In genomic region chr22:22733881-22734373, GRCh38 we compare ENCODE assay signal across 22 cellular contexts.
"Had no signal": no experiment of that assay in that cellular context is flagged by ENCODE, and none has a peak within 500 bp of the region (broad histone marks: within the 10 kb centered on the region; RNA-seq: fewer than 3 reads in every experiment).

No MANE protein-coding gene starts in this region.

- FAIRE-seq: frontal cortex, islet of Langerhans had no signal

- H3K4me3 Mint-ChIP-seq: endodermal cell; nephron; stimulated activated naive B cell treated with anti-CD40 and anti-IgM and Interleukin-4, amounts not matched to agents 10 μg/mL and 1 μg/mL and 100 μg/mL, for 72 hours; stimulated activated naive CD8-positive, alpha-beta T cell treated with anti-CD3 and anti-CD28 coated beads, Interleukin-15, amount 100 ng/mL, for 72 hours had no signal

- H3K36me3 ChIP-seq: heart left ventricle, spleen, tibial nerve, upper lobe of right lung had no signal

- ATAC-seq: heart left ventricle; left lobe of liver; sciatic nerve; stimulated activated naive B cell treated with anti-CD40 and anti-IgM and Interleukin-4, amounts not matched to agents 10 μg/mL and 1 μg/mL and 100 μg/mL, for 72 hours; stimulated activated naive CD8-positive, alpha-beta T cell treated with anti-CD3 and anti-CD28 coated beads, Interleukin-15, amount 100 ng/mL, for 72 hours; upper lobe of right lung had no signal

- H3K9me3 ChIP-seq: heart left ventricle, spleen, testis, tibial nerve, upper lobe of right lung had no signal

- H3K36me3 Mint-ChIP-seq: stimulated activated naive B cell treated with anti-CD40 and anti-IgM and Interleukin-4, amounts not matched to agents 10 μg/mL and 1 μg/mL and 100 μg/mL, for 72 hours had no signal

- DNase-seq: caudate nucleus; dermis blood vessel endothelial cell; heart left ventricle; hippocampal formation; mammary epithelial cell; occipital lobe; posterior cingulate gyrus; spleen; stimulated activated CD4-positive, alpha-beta T cell treated with anti-CD3 and anti-CD28 coated beads, Interleukin-15, amount 100 ng/mL, for 24 hours; stimulated activated CD4-positive, alpha-beta T cell treated with anti-CD3 and anti-CD28 coated beads, Interleukin-1b, Interleukin-23, amount 100 ng/mL, for 48 hours; stimulated activated CD4-positive, alpha-beta T cell treated with anti-CD3 and anti-CD28 coated beads, Interleukin-4, amount 100 ng/mL, for 24 hours; stimulated activated naive B cell treated with anti-CD40 and anti-IgM and Interleukin-4, amounts not matched to agents 10 μg/mL and 1 μg/mL and 100 μg/mL, for 72 hours; stimulated activated naive CD8-positive, alpha-beta T cell treated with anti-CD3 and anti-CD28 coated beads, Interleukin-15, amount 100 ng/mL, for 72 hours; testis; upper lobe of right lung had no signal

- H3K4me1 Mint-ChIP-seq: endodermal cell; nephron; stimulated activated naive CD8-positive, alpha-beta T cell treated with anti-CD3 and anti-CD28 coated beads, Interleukin-15, amount 100 ng/mL, for 72 hours had no signal

- H3K4me1 ChIP-seq: heart left ventricle, spleen, tibial nerve, upper lobe of right lung had no signal

- H3K27me3 ChIP-seq: testis had no signal

- H3K9me3 Mint-ChIP-seq: endodermal cell; nephron; stimulated activated naive B cell treated with anti-CD40 and anti-IgM and Interleukin-4, amounts not matched to agents 10 μg/mL and 1 μg/mL and 100 μg/mL, for 72 hours; stimulated activated naive CD8-positive, alpha-beta T cell treated with anti-CD3 and anti-CD28 coated beads, Interleukin-15, amount 100 ng/mL, for 72 hours had no signal

- H3K4me3 ChIP-seq: heart left ventricle, spleen, testis, tibial nerve, upper lobe of right lung had no signal

- H3K27ac Mint-ChIP-seq: endodermal cell; nephron; stimulated activated naive B cell treated with anti-CD40 and anti-IgM and Interleukin-4, amounts not matched to agents 10 μg/mL and 1 μg/mL and 100 μg/mL, for 72 hours had no signal

- H3K27ac ChIP-seq: heart left ventricle, spleen, testis, tibial nerve, upper lobe of right lung had no signal
